30 cellular contexts compared by ENCODE assay signal in genomic region chr3:29202368-29202767, GRCh38.
DNase-seq lines count a peak whose midpoint lies in the region; ATAC-seq, FAIRE-seq and TF ChIP-seq lines count a peak whose summit lies in the region.
"Had no signal": no experiment of that assay in that cellular context is flagged by ENCODE, and none has a peak within 500 bp of the region (broad histone marks: within the 10 kb centered on the region; RNA-seq: fewer than 3 reads in every experiment).

No MANE protein-coding gene starts in this region.

- H4K20me1 ChIP-seq in IMR-90 (ENCODE audit: insufficient read depth, low read length): no peaks in the 10 kb centered on the region
- H4K20me1 ChIP-seq in astrocyte (ENCODE audit: insufficient read depth, low read length): no peaks in the 10 kb centered on the region

- no TSS peak for BruUV-seq in IMR-90 (replicated peaks; lab: Mats Ljungman, UMichigan)

- no peak for TF ChIP-seq POLR2A in IMR-90 (IDR thresholded peaks at IDR 0.05; ENCODE audit: low read depth, low read length)

- H2AK9ac ChIP-seq in IMR-90 (replicated peaks; ENCODE audit: low read depth, low read length, poor library complexity): no peak overlapping the region

- no peak for TF ChIP-seq RAD21 in IMR-90 (IDR thresholded peaks at IDR 0.05; ENCODE audit: low read length)

- no peaks in the 10 kb centered on the region for H3K79me2 ChIP-seq in ACC112 (ENCODE audit: control insufficient read depth, insufficient read depth, low read length, unreplicated experiment)
- H3K79me2 ChIP-seq in astrocyte (ENCODE audit: insufficient read depth, low read length): no peaks in the 10 kb centered on the region

- H2AFZ ChIP-seq in ACC112 (ENCODE audit: low read length, unreplicated experiment) (no peak overlapping the region), IMR-90 (replicated peaks; ENCODE audit: low read length, poor library complexity) (no peak overlapping the region), astrocyte (ENCODE audit: low read depth, low read length) (no peak overlapping the region)

- POLR2A ChIA-PET in IMR-90 (lab: Charles Lee; ENCODE audit: unreplicated experiment): no interaction called here
- POLR2A ChIA-PET in activated CD4-positive, alpha-beta memory T cell treated with anti-CD3 and anti-CD28 coated beads for 36 hours (lab: Charles Lee): no interaction called here

- H3K36me3 Mint-ChIP-seq in astrocyte (ENCODE audit: low read depth, unreplicated experiment): no peaks in the 10 kb centered on the region
- no peaks in the 10 kb centered on the region for H3K36me3 Mint-ChIP-seq in activated CD4-positive, alpha-beta memory T cell treated with anti-CD3 and anti-CD28 coated beads for 36 hours
- H3K36me3 Mint-ChIP-seq: activated naive CD4-positive, alpha-beta T cell treated with anti-CD3 and anti-CD28 coated beads, Interleukin-2, amount 50 U/mL, for 24 hours; natural killer cell treated with Interleukin-12 subunit alpha and Interleukin-12 subunit beta and Interleukin-15 and Interleukin-18, amount 100 ng/mL, for 72 hours had no signal

- H3K27me3 ChIP-seq in ACC112 (ENCODE audit: insufficient read depth, low read length): no peaks in the 10 kb centered on the region
- no peaks in the 10 kb centered on the region for H3K27me3 ChIP-seq in IMR-90 (ENCODE audit: control insufficient read depth, insufficient read depth, low read length)
- no peaks in the 10 kb centered on the region for H3K27me3 ChIP-seq in astrocyte (ENCODE audit: insufficient read depth, low read length)
- H3K27me3 ChIP-seq: gastroesophageal sphincter, ovary, Peyer's patch, testis had no signal

- peak overlapping the region; percentile 54 for H3K14ac ChIP-seq in IMR-90 (replicated peaks; ENCODE audit: low read depth, low read length)

- H3K4me3 Mint-ChIP-seq in astrocyte (ENCODE audit: unreplicated experiment): no peak overlapping the region
- H3K4me3 Mint-ChIP-seq in activated CD4-positive, alpha-beta memory T cell treated with anti-CD3 and anti-CD28 coated beads for 36 hours: no peak overlapping the region
- H3K4me3 Mint-ChIP-seq: activated CD4-positive, alpha-beta T cell treated with anti-CD3 and anti-CD28 coated beads, Interleukin-2, amount 10 ng/mL, durations not matched to agents 24 days and 14 days; activated naive CD4-positive, alpha-beta T cell treated with anti-CD3 and anti-CD28 coated beads, Interleukin-2, amount 50 U/mL, for 24 hours; B cell; natural killer cell treated with Interleukin-12 subunit alpha and Interleukin-12 subunit beta and Interleukin-15 and Interleukin-18, amount 100 ng/mL, for 72 hours had no signal

- H3K23ac ChIP-seq in IMR-90 (ENCODE audit: low read depth, low read length): peak overlapping the region; percentile 75; the same call in 1 of the 2 replicates

- TF ChIP-seq CTCF in IMR-90 (conservative IDR thresholded peaks at IDR 0.05; ENCODE audit: low read depth, low read length): no peak
- no peak for TF ChIP-seq CTCF in astrocyte (IDR thresholded peaks at IDR 0.05; ENCODE audit: insufficient read depth, low read depth, low read length)
- TF ChIP-seq CTCF in fibroblast of villous mesenchyme (IDR thresholded peaks at IDR 0.05; ENCODE audit: insufficient read depth, low read depth, low read length): no peak

- peak overlapping the region; percentile 89 for H2BK120ac ChIP-seq in IMR-90 (ENCODE audit: low read depth, low read length)

- peak; percentile 77 for ATAC-seq in IMR-90 (ENCODE audit: low read depth)
- ATAC-seq: gastroesophageal sphincter; HCT116; K562; natural killer cell treated with Interleukin-12 subunit alpha and Interleukin-12 subunit beta and Interleukin-15 and Interleukin-18, amount 100 ng/mL, for 72 hours had no signal

- H3K9me3 ChIP-seq in IMR-90 (ENCODE audit: control insufficient read depth, insufficient read depth, low read length) (no peaks in the 10 kb centered on the region), astrocyte (ENCODE audit: insufficient read depth, low read depth, low read length) (no peaks in the 10 kb centered on the region)
- H3K9me3 ChIP-seq: gastroesophageal sphincter, ovary, Peyer's patch, testis had no signal

- H3K4ac ChIP-seq in IMR-90 (ENCODE audit: low read depth, low read length): peak overlapping the region; percentile 85; the same call in 1 of the 2 replicates

- H3K27me3 Mint-ChIP-seq in astrocyte (ENCODE audit: low read depth, unreplicated experiment): no peaks in the 10 kb centered on the region
- no peaks in the 10 kb centered on the region for H3K27me3 Mint-ChIP-seq in activated CD4-positive, alpha-beta memory T cell treated with anti-CD3 and anti-CD28 coated beads for 36 hours
- H3K27me3 Mint-ChIP-seq: B cell; natural killer cell treated with Interleukin-12 subunit alpha and Interleukin-12 subunit beta and Interleukin-15 and Interleukin-18, amount 100 ng/mL, for 72 hours had no signal

- H4K5ac ChIP-seq in IMR-90 (ENCODE audit: low read depth, low read length): no peak overlapping the region; the same call in 1 of the 2 replicates

- H3K9me3 Mint-ChIP-seq in astrocyte (ENCODE audit: unreplicated experiment): no peaks in the 10 kb centered on the region
- no peaks in the 10 kb centered on the region for H3K9me3 Mint-ChIP-seq in activated CD4-positive, alpha-beta memory T cell treated with anti-CD3 and anti-CD28 coated beads for 36 hours
- H3K9me3 Mint-ChIP-seq: activated naive CD4-positive, alpha-beta T cell treated with anti-CD3 and anti-CD28 coated beads, Interleukin-2, amount 50 U/mL, for 24 hours had no signal

- H3K27ac ChIP-seq in ACC112 (ENCODE audit: low read depth, low read length) (peak overlapping the region; percentile 19; the same call in 1 of the 2 replicates), IMR-90 (ENCODE audit: insufficient read depth, low read length) (no peak overlapping the region), astrocyte (ENCODE audit: low read depth, low read length) (peak overlapping the region; percentile 28)
- H3K27ac ChIP-seq: gastroesophageal sphincter, ovary, Peyer's patch, testis, VCaP had no signal

- H3K56ac ChIP-seq in IMR-90 (ENCODE audit: extremely low read depth, insufficient read depth, low read length): peak overlapping the region; percentile 13; the same call in 1 of the 2 replicates

- H2BK20ac ChIP-seq in IMR-90 (ENCODE audit: low read depth, low read length): peak overlapping the region; percentile 88; the same call in 1 of the 2 replicates

- peak overlapping the region; percentile 75 to 94; a peak in 3 of 4 replicates for H4K8ac ChIP-seq in IMR-90 (ENCODE audit: low read depth in 2 of 2, low read length in 2 of 2)

- H3K4me2 ChIP-seq in IMR-90 (ENCODE audit: low read depth, low read length): peak overlapping the region; percentile 62; the same call in 1 of the 2 replicates
- peak overlapping the region; percentile 60 for H3K4me2 ChIP-seq in astrocyte (ENCODE audit: low read length)

- H3K4me1 ChIP-seq in ACC112 (ENCODE audit: control insufficient read depth, insufficient read depth, low read length, unreplicated experiment) (peaks cover 22% of the 10 kb centered on the region), IMR-90 (ENCODE audit: control insufficient read depth, insufficient read depth, low read length) (peaks cover 10% of the 10 kb centered on the region; the same call in 1 of the 2 replicates), astrocyte (ENCODE audit: insufficient read depth, low read length) (peaks cover 20% of the 10 kb centered on the region)
- H3K4me1 ChIP-seq: gastroesophageal sphincter, Peyer's patch, testis had no signal

- H3K4me1 Mint-ChIP-seq in astrocyte (ENCODE audit: low read depth, unreplicated experiment): peaks cover 8% of the 10 kb centered on the region
- H3K4me1 Mint-ChIP-seq in activated CD4-positive, alpha-beta memory T cell treated with anti-CD3 and anti-CD28 coated beads for 36 hours (ENCODE audit: low read depth): no peaks in the 10 kb centered on the region
- H3K4me1 Mint-ChIP-seq: activated CD4-positive, alpha-beta T cell treated with anti-CD3 and anti-CD28 coated beads, Interleukin-2, amount 10 ng/mL, durations not matched to agents 24 days and 14 days; activated naive CD4-positive, alpha-beta T cell treated with anti-CD3 and anti-CD28 coated beads, Interleukin-2, amount 50 U/mL, for 24 hours; B cell had no signal

- H3K4me3 ChIP-seq in ACC112 (ENCODE audit: low read depth, low read length) (no peak overlapping the region), IMR-90 (ENCODE audit: insufficient read depth, low read depth, low read length) (no peak overlapping the region), astrocyte (ENCODE audit: insufficient read depth, low read depth, low read length) (no peak overlapping the region), fibroblast of villous mesenchyme (ENCODE audit: low read depth, low read length) (no peak overlapping the region)
- H3K4me3 ChIP-seq: gastroesophageal sphincter, K562, ovary, Peyer's patch, testis had no signal

- H3K18ac ChIP-seq in IMR-90 (ENCODE audit: low read depth, low read length): peak overlapping the region; percentile 80; the same call in 1 of the 2 replicates

- peak overlapping the region; percentile 41 for H2AK5ac ChIP-seq in IMR-90 (ENCODE audit: low read depth, low read length)

- CTCF ChIA-PET in IMR-90 (lab: Yijun Ruan, JAX): no interaction called here
- CTCF ChIA-PET in activated CD4-positive, alpha-beta memory T cell treated with anti-CD3 and anti-CD28 coated beads for 36 hours (lab: Charles Lee): no interaction called here

- in situ Hi-C loops in IMR-90 (cut with MboI; ENCODE audit: low sequenced_read_pairs): no loop called here

- peak; percentile 97 for FAIRE-seq in astrocyte (lab: Jason Lieb, UNC)
- FAIRE-seq: A204.1, islet of Langerhans, K562, urothelium cell line had no signal

- intact Hi-C loops in IMR-90 (cut with micrococcal nuclease): no loop called here
- intact Hi-C loops in activated CD4-positive, alpha-beta memory T cell treated with anti-CD3 and anti-CD28 coated beads for 36 hours (cut with micrococcal nuclease): no loop called here

- DNase-seq in IMR-90 (peak; percentile 76), astrocyte (ENCODE audit: low read depth) (peak; percentile 54), fibroblast of villous mesenchyme (ENCODE audit: low read depth) (peak; percentile 77), anterior cingulate cortex (lab: John Stamatoyannopoulos, UW) (no peak), RKO (ENCODE audit: low spot score) (no peak), NCI-H2081 (lab: John Stamatoyannopoulos, UW) (no peak)
- no peak for DNase-seq in activated CD4-positive, alpha-beta memory T cell treated with anti-CD3 and anti-CD28 coated beads for 36 hours
- DNase-seq: activated CD4-positive, alpha-beta T cell treated with anti-CD3 and anti-CD28 coated beads, Interleukin-2, amount 10 ng/mL, durations not matched to agents 24 days and 14 days; aorta; cerebellar nuclear complex; erythroblast; NCI-H146; NCI-H2171; NCI-H526; ovary; Peyer's patch; stimulated activated CD4-positive, alpha-beta T cell treated with anti-CD3 and anti-CD28 coated beads, Interleukin-4, amount 100 ng/mL, for 24 hours; stimulated activated naive CD4-positive, alpha-beta T cell; testis had no signal

- dilution Hi-C loops in IMR-90 (cut with HindIII; ENCODE audit: low sequenced_read_pairs, unreplicated experiment): no loop called here

- H2BK15ac ChIP-seq in IMR-90 (ENCODE audit: low read depth, low read length): peak overlapping the region; percentile 97

- H3K36me3 ChIP-seq in ACC112 (ENCODE audit: insufficient read depth, low read length) (no peaks in the 10 kb centered on the region), IMR-90 (ENCODE audit: control insufficient read depth, insufficient read depth, low read length) (no peaks in the 10 kb centered on the region), astrocyte (ENCODE audit: insufficient read depth, low read length) (no peaks in the 10 kb centered on the region)
- H3K36me3 ChIP-seq: gastroesophageal sphincter, ovary, Peyer's patch had no signal

- WGBS in IMR-90 (ENCODE audit: extremely low coverage in 2 of 2, insufficient read length in 1 of 2), 2 experiments: no CpG with 5 or more reads among the region's 4 CpGs

- H3K27ac Mint-ChIP-seq in astrocyte (ENCODE audit: unreplicated experiment): no peak overlapping the region
- H3K27ac Mint-ChIP-seq in activated CD4-positive, alpha-beta memory T cell treated with anti-CD3 and anti-CD28 coated beads for 36 hours: no peak overlapping the region
- H3K27ac Mint-ChIP-seq: activated CD4-positive, alpha-beta T cell treated with anti-CD3 and anti-CD28 coated beads, Interleukin-2, amount 10 ng/mL, durations not matched to agents 24 days and 14 days; activated naive CD4-positive, alpha-beta T cell treated with anti-CD3 and anti-CD28 coated beads, Interleukin-2, amount 50 U/mL, for 24 hours; B cell; natural killer cell treated with Interleukin-12 subunit alpha and Interleukin-12 subunit beta and Interleukin-15 and Interleukin-18, amount 100 ng/mL, for 72 hours had no signal

- peaks cover 7% of the 10 kb centered on the region; the same call in 1 of the 2 replicates for H3K9me1 ChIP-seq in IMR-90 (ENCODE audit: insufficient read depth, low read length)

- H4K91ac ChIP-seq in IMR-90 (ENCODE audit: insufficient read depth, low read depth, low read length): peak overlapping the region; percentile 64

- peak overlapping the region; percentile 95 for H2BK5ac ChIP-seq in IMR-90 (ENCODE audit: low read depth, low read length, poor library complexity, severe bottlenecking)

- H3K9ac ChIP-seq in IMR-90 (ENCODE audit: low read depth, low read length) (no peak overlapping the region), astrocyte (ENCODE audit: low read length) (no peak overlapping the region)

- no peaks in the 10 kb centered on the region for H3K79me1 ChIP-seq in IMR-90 (ENCODE audit: low read depth in 1 of 2, low read length in 2 of 2)

Comparison
In these comparisons a context has a peak if more than half of its experiments do, and no peak if none do; other contexts are left out.
1. DNase-seq: peak in IMR-90 (single experiment), astrocyte (single experiment) and fibroblast of villous mesenchyme (single experiment); none in activated CD4-positive, alpha-beta memory T cell treated with anti-CD3 and anti-CD28 coated beads for 36 hours (single experiment), anterior cingulate cortex (0 of 58), RKO (single experiment) and NCI-H2081 (0 of 2).